In genomic region chr7:72042855-72043254, GRCh38 we compare ENCODE assay signal across 20 cellular contexts.
DNase-seq lines count a peak whose midpoint lies in the region; ATAC-seq and TF ChIP-seq lines count a peak whose summit lies in the region.
"Had no signal": no experiment of that assay in that cellular context is flagged by ENCODE, and none has a peak within 500 bp of the region (broad histone marks: within the 10 kb centered on the region; RNA-seq: fewer than 3 reads in every experiment).

No MANE protein-coding gene starts in this region.

- TF ChIP-seq CTCF in KMS-11 (conservative IDR thresholded peaks at IDR 0.05; ENCODE audit: low read depth, low read length): no peak

- DNase-seq in fibroblast of peridontal ligament (ENCODE audit: extremely low read depth): peak; percentile 66
- DNase-seq in activated CD4-positive, alpha-beta T cell treated with anti-CD3 and anti-CD28 coated beads for 48 hours: no peak
- no peak for DNase-seq in CD4-positive, alpha-beta memory T cell
- DNase-seq in activated CD4-positive, alpha-beta memory T cell treated with anti-CD3 and anti-CD28 coated beads, Interleukin-2, amount 10 ng/mL, durations not matched to agents 7 days and 5 days: no peak
- DNase-seq: C1 segment of cervical spinal cord, Calu3, H9, NCI-H1105 treated with DMSO at 0.1 percent for 48 hours, NCI-H146, NCI-H2029 treated with DMSO at 0.1 percent for 48 hours, NCI-H2227 treated with DMSO at 0.1 percent for 48 hours, NCI-H526 treated with DMSO at 0.1 percent for 48 hours, Right ventricle myocardium superior, RPMI8226 had no signal

- no peak overlapping the region for H3K4me3 Mint-ChIP-seq in stimulated activated memory B cell treated with anti-CD40 and anti-IgM and Interleukin-4, amounts not matched to agents 10 μg/mL and 1 μg/mL and 100 μg/mL, for 72 hours
- no peak overlapping the region for H3K4me3 Mint-ChIP-seq in CD4-positive, alpha-beta memory T cell
- no peak overlapping the region for H3K4me3 Mint-ChIP-seq in activated CD4-positive, alpha-beta memory T cell treated with anti-CD3 and anti-CD28 coated beads, Interleukin-2, amount 10 ng/mL, durations not matched to agents 7 days and 5 days
- H3K4me3 Mint-ChIP-seq: H9 had no signal

- H3K9ac ChIP-seq in BLaER1 treated with 17β-estradiol and CSF1 and Interleukin-3, amounts not matched to agents 10 nM and 100 nM: peak overlapping the region in 5 of 11 experiments; percentile 6 to 46 (median 19); a peak in 3 of 22 replicates
- H3K9ac ChIP-seq in KMS-11: no peak overlapping the region

- H3K9me3 ChIP-seq in BLaER1 treated with 17β-estradiol and CSF1 and Interleukin-3, amounts not matched to agents 10 nM and 100 nM (replicated peaks in 1 of 11): peaks cover 26 to 55% (median 39%) of the 10 kb centered on the region in 11 experiments
- H3K9me3 ChIP-seq in CD4-positive, alpha-beta memory T cell (ENCODE audit: control insufficient read depth in 1 of 2, low read length in 2 of 2): no peaks in the 10 kb centered on the region

- POLR2A ChIA-PET in CD4-positive, alpha-beta memory T cell (lab: Charles Lee; ENCODE audit: partially characterized antibody): no interaction called here
- POLR2A ChIA-PET in activated CD4-positive, alpha-beta memory T cell treated with anti-CD3 and anti-CD28 coated beads, Interleukin-2, amount 10 ng/mL, durations not matched to agents 7 days and 5 days (lab: Charles Lee): no interaction called here

- peak overlapping the region in 7 of 11 experiments; percentile 3 to 61 (median 51); a peak in 14 of 22 replicates for H3K27ac ChIP-seq in BLaER1 treated with 17β-estradiol and CSF1 and Interleukin-3, amounts not matched to agents 10 nM and 100 nM
- H3K27ac ChIP-seq in KMS-11: peak overlapping the region; percentile 4; the same call in 1 of the 2 replicates
- H3K27ac ChIP-seq in CD4-positive, alpha-beta memory T cell (ENCODE audit: low read depth, low read length): no peak overlapping the region
- H3K27ac ChIP-seq: SJSA1 had no signal

- H3K27me3 Mint-ChIP-seq in stimulated activated memory B cell treated with anti-CD40 and anti-IgM and Interleukin-4, amounts not matched to agents 10 μg/mL and 1 μg/mL and 100 μg/mL, for 72 hours: no peaks in the 10 kb centered on the region
- H3K27me3 Mint-ChIP-seq in CD4-positive, alpha-beta memory T cell: no peaks in the 10 kb centered on the region
- H3K27me3 Mint-ChIP-seq in activated CD4-positive, alpha-beta memory T cell treated with anti-CD3 and anti-CD28 coated beads, Interleukin-2, amount 10 ng/mL, durations not matched to agents 7 days and 5 days: no peaks in the 10 kb centered on the region

- peak overlapping the region; percentile 38 to 85 (median 69) for H3K4me2 ChIP-seq in BLaER1 treated with 17β-estradiol and CSF1 and Interleukin-3, amounts not matched to agents 10 nM and 100 nM
- H3K4me2 ChIP-seq in KMS-11: peak overlapping the region; percentile 33

- peak; percentile 8 for ATAC-seq in stimulated activated memory B cell treated with anti-CD40 and anti-IgM and Interleukin-4, amounts not matched to agents 10 μg/mL and 1 μg/mL and 100 μg/mL, for 72 hours
- no peak for ATAC-seq in GM21786 (IDR thresholded peaks at IDR 0.05; ENCODE audit: unreplicated experiment)
- ATAC-seq: K562 had no signal

- H3K79me2 ChIP-seq in KMS-11 (ENCODE audit: insufficient read depth, low read depth): no peaks in the 10 kb centered on the region

- peaks cover 22 to 45% (median 32%) of the 10 kb centered on the region in 10 experiments for H3K4me1 ChIP-seq in BLaER1 treated with 17β-estradiol and CSF1 and Interleukin-3, amounts not matched to agents 10 nM and 100 nM
- H3K4me1 ChIP-seq in KMS-11 (ENCODE audit: low read depth, poor library complexity, severe bottlenecking): peaks cover 54% of the 10 kb centered on the region
- H3K4me1 ChIP-seq in CD4-positive, alpha-beta memory T cell (ENCODE audit: insufficient read depth, low read length): no peaks in the 10 kb centered on the region
- H3K4me1 ChIP-seq: SJSA1 had no signal

- H3K27me3 ChIP-seq in BLaER1 treated with 17β-estradiol and CSF1 and Interleukin-3, amounts not matched to agents 10 nM and 100 nM: no peaks in the 10 kb centered on the region
- H3K27me3 ChIP-seq in KMS-11 (ENCODE audit: insufficient read depth, low read depth): no peaks in the 10 kb centered on the region
- no peaks in the 10 kb centered on the region for H3K27me3 ChIP-seq in CD4-positive, alpha-beta memory T cell (ENCODE audit: insufficient read depth, low read length)
- H3K27me3 ChIP-seq: SJSA1 had no signal

- no peak overlapping the region; the same call in 1 of the 2 replicates for H2AFZ ChIP-seq in KMS-11 (ENCODE audit: low read depth)

- H3K4me1 Mint-ChIP-seq in stimulated activated memory B cell treated with anti-CD40 and anti-IgM and Interleukin-4, amounts not matched to agents 10 μg/mL and 1 μg/mL and 100 μg/mL, for 72 hours: no peaks in the 10 kb centered on the region
- no peaks in the 10 kb centered on the region for H3K4me1 Mint-ChIP-seq in CD4-positive, alpha-beta memory T cell
- no peaks in the 10 kb centered on the region for H3K4me1 Mint-ChIP-seq in activated CD4-positive, alpha-beta memory T cell treated with anti-CD3 and anti-CD28 coated beads, Interleukin-2, amount 10 ng/mL, durations not matched to agents 7 days and 5 days
- H3K4me1 Mint-ChIP-seq: H9 had no signal

- H3K4me3 ChIP-seq in BLaER1 treated with 17β-estradiol and CSF1 and Interleukin-3, amounts not matched to agents 10 nM and 100 nM: peak overlapping the region in 1 of 10 experiments; percentile 6; a peak in 1 of 20 replicates
- no peak overlapping the region for H3K4me3 ChIP-seq in KMS-11 (IDR thresholded peaks at IDR 0.05; ENCODE audit: insufficient read depth, low read depth, low read length)
- no peak overlapping the region for H3K4me3 ChIP-seq in CD4-positive, alpha-beta memory T cell (ENCODE audit: low read length in 2 of 2)
- H3K4me3 ChIP-seq: K562, SJSA1 had no signal

- peaks cover 9% of the 10 kb centered on the region for H3K9me3 Mint-ChIP-seq in stimulated activated memory B cell treated with anti-CD40 and anti-IgM and Interleukin-4, amounts not matched to agents 10 μg/mL and 1 μg/mL and 100 μg/mL, for 72 hours
- H3K9me3 Mint-ChIP-seq in CD4-positive, alpha-beta memory T cell: peaks cover 5 to 25% (median 15%) of the 10 kb centered on the region in 8 donors
- H3K9me3 Mint-ChIP-seq in activated CD4-positive, alpha-beta memory T cell treated with anti-CD3 and anti-CD28 coated beads, Interleukin-2, amount 10 ng/mL, durations not matched to agents 7 days and 5 days: peaks cover 12% of the 10 kb centered on the region

- H3K36me3 Mint-ChIP-seq in stimulated activated memory B cell treated with anti-CD40 and anti-IgM and Interleukin-4, amounts not matched to agents 10 μg/mL and 1 μg/mL and 100 μg/mL, for 72 hours: no peaks in the 10 kb centered on the region
- H3K36me3 Mint-ChIP-seq in CD4-positive, alpha-beta memory T cell: peaks cover 0 to 1% of the 10 kb centered on the region in 2 donors
- H3K36me3 Mint-ChIP-seq in activated CD4-positive, alpha-beta memory T cell treated with anti-CD3 and anti-CD28 coated beads, Interleukin-2, amount 10 ng/mL, durations not matched to agents 7 days and 5 days (ENCODE audit: low read depth): no peaks in the 10 kb centered on the region

- intact Hi-C loops in CD4-positive, alpha-beta memory T cell (cut with micrococcal nuclease): no loop called here

- H3K27ac Mint-ChIP-seq in stimulated activated memory B cell treated with anti-CD40 and anti-IgM and Interleukin-4, amounts not matched to agents 10 μg/mL and 1 μg/mL and 100 μg/mL, for 72 hours: no peak overlapping the region
- no peak overlapping the region for H3K27ac Mint-ChIP-seq in CD4-positive, alpha-beta memory T cell
- no peak overlapping the region for H3K27ac Mint-ChIP-seq in activated CD4-positive, alpha-beta memory T cell treated with anti-CD3 and anti-CD28 coated beads, Interleukin-2, amount 10 ng/mL, durations not matched to agents 7 days and 5 days
- H3K27ac Mint-ChIP-seq: H9 had no signal

- CTCF ChIA-PET in CD4-positive, alpha-beta memory T cell (lab: Charles Lee; ENCODE audit: partially characterized antibody): no interaction called here
- CTCF ChIA-PET in activated CD4-positive, alpha-beta memory T cell treated with anti-CD3 and anti-CD28 coated beads, Interleukin-2, amount 10 ng/mL, durations not matched to agents 7 days and 5 days (lab: Charles Lee): no interaction called here

- no peaks in the 10 kb centered on the region for H4K20me1 ChIP-seq in BLaER1 treated with 17β-estradiol and CSF1 and Interleukin-3, amounts not matched to agents 10 nM and 100 nM
- no peaks in the 10 kb centered on the region for H4K20me1 ChIP-seq in KMS-11 (ENCODE audit: insufficient read depth)

- H3K36me3 ChIP-seq in BLaER1 treated with 17β-estradiol and CSF1 and Interleukin-3, amounts not matched to agents 10 nM and 100 nM: 0 out of 22 replicates have a peak, but pooled peaks cover 0 to 14% (median 0%) of the 10 kb centered on the region in 11 experiments
- no peaks in the 10 kb centered on the region for H3K36me3 ChIP-seq in KMS-11 (ENCODE audit: insufficient read depth)
- H3K36me3 ChIP-seq in CD4-positive, alpha-beta memory T cell (ENCODE audit: insufficient read depth, low read length): no peaks in the 10 kb centered on the region
- H3K36me3 ChIP-seq: SJSA1 had no signal
